13 cellular contexts compared by ENCODE assay signal in the genomic region with DNA sequence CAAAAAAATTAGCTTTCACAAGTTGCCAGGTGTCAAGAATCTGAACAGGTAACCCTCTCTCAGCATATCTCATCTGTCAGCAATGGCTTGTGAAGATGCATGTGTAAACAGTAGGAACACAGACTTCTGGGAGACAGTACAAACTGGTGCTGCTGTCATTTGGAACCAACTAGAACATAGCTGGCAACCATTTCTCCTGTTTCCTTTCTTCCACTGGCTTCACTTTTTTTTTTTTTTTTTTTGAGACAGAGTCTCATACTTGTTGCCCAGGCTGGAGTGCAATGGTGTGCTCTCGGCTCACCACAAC. TPM values are rescaled to one million over a fixed set of nuclear protein-coding genes. Genes with fewer than 3 reads are reported as not detected.
DNase-seq lines count a peak whose midpoint lies in the region; ATAC-seq and TF ChIP-seq lines count a peak whose summit lies in the region.
"Had no signal": no experiment of that assay in that cellular context is flagged by ENCODE, and none has a peak within 500 bp of the region (broad histone marks: within the 10 kb centered on the region; RNA-seq: fewer than 3 reads in every experiment).

No MANE protein-coding gene starts in this region.

- no peak overlapping the region for H3K4me3 ChIP-seq in CD4-positive, CD25-positive, alpha-beta regulatory T cell (ENCODE audit: low read depth, low read length)
- H3K4me3 ChIP-seq in PC-3 (ENCODE audit: low read length) (peak overlapping the region; percentile 79; the same call in 1 of the 2 replicates), parathyroid adenoma (ENCODE audit: low read depth, low read length) (peak overlapping the region; percentile 88)

- no peaks in the 10 kb centered on the region for H3K27me3 ChIP-seq in CD4-positive, CD25-positive, alpha-beta regulatory T cell (ENCODE audit: control insufficient read depth, insufficient read depth, low read length)
- H3K27me3 ChIP-seq in PC-3 (ENCODE audit: low read length) (no peaks in the 10 kb centered on the region), parathyroid adenoma (ENCODE audit: control insufficient read depth, insufficient read depth, low read length) (no peaks in the 10 kb centered on the region)

- peak overlapping the region in 2 of 3 donors; percentile 72 to 94 for H3K27ac Mint-ChIP-seq in CD4-positive, CD25-positive, alpha-beta regulatory T cell
- peak overlapping the region; percentile 93 for H3K27ac Mint-ChIP-seq in endothelial cell (ENCODE audit: unreplicated experiment)
- H3K27ac Mint-ChIP-seq in T-helper 2 cell treated with Interferon-gamma antibody and Interleukin-4, amounts not matched to agents 5 μg/mL and 100 μg/mL, for 36 hours, result no peak overlapping the region

- no peaks in the 10 kb centered on the region for H3K9me2 ChIP-seq in PC-3 (replicated peaks; ENCODE audit: low read length)

- no peak for TF ChIP-seq CTCF in PC-3 (conservative IDR thresholded peaks at IDR 0.05; ENCODE audit: low read depth, low read length)
- no peak for TF ChIP-seq CTCF in endothelial cell (IDR thresholded peaks at IDR 0.05; ENCODE audit: unreplicated experiment)
- no peak for TF ChIP-seq CTCF in parathyroid adenoma (IDR thresholded peaks at IDR 0.05)
- TF ChIP-seq CTCF in GM13977 (IDR thresholded peaks at IDR 0.05; ENCODE audit: extremely low read depth, insufficient read depth, missing control alignments), result no peak

- no peak for DNase-seq in CD4-positive, CD25-positive, alpha-beta regulatory T cell
- DNase-seq in PC-3, result no peak
- no peak for DNase-seq in endothelial cell (ENCODE audit: low spot score)
- no peak for DNase-seq in NAMALWA (ENCODE audit: low spot score)
- DNase-seq in GM13977 (ENCODE audit: low spot score), result no peak
- DNase-seq in T-helper 2 cell treated with Interferon-gamma antibody and Interleukin-4, amounts not matched to agents 5 μg/mL and 100 μg/mL, for 36 hours (ENCODE audit: low spot score), result no peak
- no peak for DNase-seq in hypothalamus (lab: John Stamatoyannopoulos, UW)
- DNase-seq: activated CD4-positive, alpha-beta T cell treated with anti-CD3 and anti-CD28 coated beads, Interleukin-2, amount 10 ng/mL, durations not matched to agents 7 days and 5 days; DMS153; H7; NCI-H1694 treated with DMSO at 0.1 percent for 48 hours; stimulated activated CD4-positive, alpha-beta T cell treated with anti-CD3 and anti-CD28 coated beads, Interleukin-4, amount 100 ng/mL, for 24 hours had no signal

- peaks cover 0 to 6% (median 3%) of the 10 kb centered on the region in 7 donors for H3K9me3 Mint-ChIP-seq in CD4-positive, CD25-positive, alpha-beta regulatory T cell
- no peaks in the 10 kb centered on the region for H3K9me3 Mint-ChIP-seq in endothelial cell (ENCODE audit: unreplicated experiment)
- peaks cover 10% of the 10 kb centered on the region for H3K9me3 Mint-ChIP-seq in T-helper 2 cell treated with Interferon-gamma antibody and Interleukin-4, amounts not matched to agents 5 μg/mL and 100 μg/mL, for 36 hours

- no peak for ATAC-seq in CD4-positive, CD25-positive, alpha-beta regulatory T cell (ENCODE audit: low read depth in 2 of 2)
- ATAC-seq in PC-3, result no peak

- H3K4me3 Mint-ChIP-seq in CD4-positive, CD25-positive, alpha-beta regulatory T cell, result peak overlapping the region in 3 of 4 donors; percentile 61 to 92 (median 76)
- no peak overlapping the region for H3K4me3 Mint-ChIP-seq in endothelial cell (ENCODE audit: unreplicated experiment)
- no peak overlapping the region for H3K4me3 Mint-ChIP-seq in T-helper 2 cell treated with Interferon-gamma antibody and Interleukin-4, amounts not matched to agents 5 μg/mL and 100 μg/mL, for 36 hours

- no peaks in the 10 kb centered on the region for H3K27me3 Mint-ChIP-seq in CD4-positive, CD25-positive, alpha-beta regulatory T cell
- H3K27me3 Mint-ChIP-seq in endothelial cell (ENCODE audit: unreplicated experiment), result peaks cover 11% of the 10 kb centered on the region
- H3K27me3 Mint-ChIP-seq in T-helper 2 cell treated with Interferon-gamma antibody and Interleukin-4, amounts not matched to agents 5 μg/mL and 100 μg/mL, for 36 hours (ENCODE audit: low read depth), result peaks cover 2% of the 10 kb centered on the region
- H3K27me3 Mint-ChIP-seq: activated CD4-positive, alpha-beta T cell treated with anti-CD3 and anti-CD28 coated beads, Interleukin-2, amount 10 ng/mL, durations not matched to agents 7 days and 5 days had no signal

- in situ Hi-C loops in GM13977 (cut with MboI; ENCODE audit: low pct_unique_long_range_greater_than_20kb, low sequenced_read_pairs, unreplicated experiment), result loop anchor here (25.0 kb wide), 1 partner anchor 273 kb away; no protein-coding TSS in a partner anchor

- peaks cover 24% of the 10 kb centered on the region for H3K4me1 ChIP-seq in CD4-positive, CD25-positive, alpha-beta regulatory T cell (ENCODE audit: control insufficient read depth, insufficient read depth, low read length, poor library complexity, severe bottlenecking)
- H3K4me1 ChIP-seq in PC-3 (ENCODE audit: insufficient read depth, low read length) (peaks cover 16% of the 10 kb centered on the region), parathyroid adenoma (peaks cover 7% of the 10 kb centered on the region)

- H3K36me3 Mint-ChIP-seq in CD4-positive, CD25-positive, alpha-beta regulatory T cell, result no peaks in the 10 kb centered on the region
- H3K36me3 Mint-ChIP-seq in endothelial cell (ENCODE audit: low read depth, unreplicated experiment), result peaks cover 10% of the 10 kb centered on the region
- H3K36me3 Mint-ChIP-seq in T-helper 2 cell treated with Interferon-gamma antibody and Interleukin-4, amounts not matched to agents 5 μg/mL and 100 μg/mL, for 36 hours (ENCODE audit: low read depth), result peaks cover 2% of the 10 kb centered on the region

- peaks cover 4 to 6% of the 10 kb centered on the region in 2 experiments for H3K9me3 ChIP-seq in CD4-positive, CD25-positive, alpha-beta regulatory T cell (ENCODE audit: control insufficient read depth in 2 of 2, low read length in 2 of 2)
- H3K9me3 ChIP-seq in PC-3 (ENCODE audit: low read length) (no peaks in the 10 kb centered on the region), parathyroid adenoma (ENCODE audit: control insufficient read depth, low read length) (no peaks in the 10 kb centered on the region)

- no peak overlapping the region for H3K27ac ChIP-seq in CD4-positive, CD25-positive, alpha-beta regulatory T cell (ENCODE audit: insufficient read depth, low read length, poor library complexity, severe bottlenecking)
- H3K27ac ChIP-seq in PC-3 (ENCODE audit: low read length) (peak overlapping the region; percentile 76), parathyroid adenoma (peak overlapping the region; percentile 95)

- CTCF ChIA-PET in PC-3 (lab: Charles Lee), result interaction anchor here (0.7 kb wide), 2 partner anchors 91 to 179 kb away, joined by 3 to 5 read pairs; a partner anchor contains a TSS

- H3F3A ChIP-seq in PC-3 (ENCODE audit: low read length, unreplicated experiment), result no peaks in the 10 kb centered on the region

- peak overlapping the region; percentile 94 for H3K4me2 ChIP-seq in PC-3 (ENCODE audit: low read length)
- H3K4me2 ChIP-seq in parathyroid adenoma (ENCODE audit: low read length), result peak overlapping the region; percentile 98

- POLR2A ChIA-PET in PC-3 (lab: Charles Lee; ENCODE audit: unreplicated experiment), result interaction anchor here (0.6 to 0.9 kb wide), 5 partner anchors 9 to 1319 kb away, joined by 3 to 27 read pairs (median 10); a partner anchor contains a TSS

- peak overlapping the region; percentile 57; the same call in 1 of the 2 replicates for H2AFZ ChIP-seq in PC-3 (ENCODE audit: low read length)
- H2AFZ ChIP-seq in parathyroid adenoma, result no peak overlapping the region

- peaks cover 13 to 41% (median 19%) of the 10 kb centered on the region in 4 donors for H3K4me1 Mint-ChIP-seq in CD4-positive, CD25-positive, alpha-beta regulatory T cell
- peaks cover 28% of the 10 kb centered on the region for H3K4me1 Mint-ChIP-seq in endothelial cell (ENCODE audit: unreplicated experiment)
- peaks cover 28% of the 10 kb centered on the region for H3K4me1 Mint-ChIP-seq in T-helper 2 cell treated with Interferon-gamma antibody and Interleukin-4, amounts not matched to agents 5 μg/mL and 100 μg/mL, for 36 hours (ENCODE audit: low read depth)

- H4K20me1 ChIP-seq in PC-3 (ENCODE audit: low read length), result 0 out of 2 replicates have a peak, but pooled peaks cover 6% of the 10 kb centered on the region

- peak overlapping the region; percentile 44 for H3K9ac ChIP-seq in PC-3 (ENCODE audit: low read length)
- H3K9ac ChIP-seq in parathyroid adenoma, result no peak overlapping the region

- H3K36me3 ChIP-seq in CD4-positive, CD25-positive, alpha-beta regulatory T cell (ENCODE audit: control insufficient read depth, insufficient read depth, low read length), result no peaks in the 10 kb centered on the region
- H3K36me3 ChIP-seq in PC-3 (ENCODE audit: low read depth, low read length) (no peaks in the 10 kb centered on the region), parathyroid adenoma (ENCODE audit: control insufficient read depth, insufficient read depth, low read length) (no peaks in the 10 kb centered on the region)

- intact Hi-C loops in PC-3 (cut with micrococcal nuclease), result loop anchor here (5.0 to 10.0 kb wide), 3 partner anchors 63 to 265 kb away; a partner anchor contains a TSS

- BruUV-seq in PC-3 (replicated peaks; lab: Mats Ljungman, UMichigan), result no TSS peak

- H3K79me2 ChIP-seq in PC-3 (ENCODE audit: low read length) (peaks cover 36% of the 10 kb centered on the region), parathyroid adenoma (peaks cover 12% of the 10 kb centered on the region)

RNA-seq across cellular contexts. Expression of a gene that starts 2.1 kb away (rescaled TPM):
- total RNA-seq in CD4-positive, CD25-positive, alpha-beta regulatory T cell, result 34.4 TPM
- 10 to 100 TPM in 1 of 4 donors, 1 to 10 TPM in 3; 5.6 to 10.3 (median 8.9) TPM for polyA plus RNA-seq in CD4-positive, CD25-positive, alpha-beta regulatory T cell
- total RNA-seq in PC-3 (2014; rRNA removed), result 30.1 and 35.0 TPM in 2 replicates
- 84.6 TPM for total RNA-seq in endothelial cell (ENCODE audit: unreplicated experiment)

Comparison
In these comparisons a context has a peak if more than half of its experiments do, and no peak if none do; other contexts are left out.
1. H3K4me3 Mint-ChIP-seq: peak in CD4-positive, CD25-positive, alpha-beta regulatory T cell (3 of 4); none in endothelial cell (single experiment) and T-helper 2 cell treated with Interferon-gamma antibody and Interleukin-4, amounts not matched to agents 5 μg/mL and 100 μg/mL, for 36 hours (single experiment).